16 cellular contexts compared by ENCODE assay signal in the genomic region with DNA sequence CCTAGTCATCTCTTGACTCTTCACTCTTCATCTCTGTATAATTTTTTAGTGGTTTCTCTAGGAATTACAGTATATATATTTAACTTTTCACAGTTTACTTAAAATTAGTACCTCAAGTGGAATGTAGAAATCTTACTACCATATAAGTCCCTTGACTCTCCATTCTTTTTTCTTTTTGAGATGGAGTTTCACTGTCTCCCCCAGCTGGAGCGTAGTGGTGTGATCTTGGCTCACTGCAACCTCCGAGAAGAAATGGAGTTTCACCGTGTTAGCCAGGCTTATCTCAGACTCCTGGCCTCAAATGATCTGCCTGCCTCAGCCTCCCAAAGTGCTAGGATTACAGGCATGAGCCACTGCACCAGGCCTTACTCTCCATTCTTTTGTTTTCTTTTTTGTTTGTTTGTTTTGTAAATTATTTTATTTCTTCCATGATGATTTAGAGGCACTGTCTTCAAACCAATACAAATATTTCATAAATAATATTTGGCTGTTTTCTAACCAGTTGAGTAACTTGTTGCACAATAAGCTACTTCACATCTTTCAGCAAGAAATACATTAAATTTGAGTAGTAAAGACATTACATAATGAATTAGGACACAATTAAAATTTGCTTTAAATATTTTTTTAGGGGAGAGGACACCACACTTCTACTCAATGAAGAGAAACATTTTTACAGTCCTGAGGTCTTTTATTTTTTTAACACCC.
DNase-seq lines count a peak whose midpoint lies in the region; ATAC-seq and TF ChIP-seq lines count a peak whose summit lies in the region.
"Had no signal": no experiment of that assay in that cellular context is flagged by ENCODE, and none has a peak within 500 bp of the region (broad histone marks: within the 10 kb centered on the region; RNA-seq: fewer than 3 reads in every experiment).

No MANE protein-coding gene starts in this region.

- H3K27ac Mint-ChIP-seq in T-helper 2 cell treated with Interferon-gamma antibody and Interleukin-4, amounts not matched to agents 5 μg/mL and 100 μg/mL, for 36 hours: peak overlapping the region; percentile 52
- no peak overlapping the region for H3K27ac Mint-ChIP-seq in neural crest cell (ENCODE audit: unreplicated experiment)

- no peak overlapping the region for H3K4me3 Mint-ChIP-seq in T-helper 2 cell treated with Interferon-gamma antibody and Interleukin-4, amounts not matched to agents 5 μg/mL and 100 μg/mL, for 36 hours
- no peak overlapping the region for H3K4me3 Mint-ChIP-seq in neural crest cell
- H3K4me3 Mint-ChIP-seq: stimulated activated naive B cell treated with anti-CD40 and anti-IgM and Interleukin-4, amounts not matched to agents 10 μg/mL and 1 μg/mL and 100 μg/mL, for 72 hours had no signal

- TF ChIP-seq CTCF in NB4 (IDR thresholded peaks at IDR 0.05; ENCODE audit: low read depth, low read length) (no peak), choroid plexus epithelial cell (conservative IDR thresholded peaks at IDR 0.05; ENCODE audit: low read depth, low read length) (peak; percentile 7), neural crest cell (conservative IDR thresholded peaks at IDR 0.05) (peak; percentile 23)

- TF ChIP-seq POLR2A in NB4 (IDR thresholded peaks at IDR 0.05; ENCODE audit: extremely low read depth, insufficient read length) (no peak), GM18505 (IDR thresholded peaks at IDR 0.05; ENCODE audit: borderline replicate concordance, extremely low read depth, insufficient read depth, insufficient read length) (no peak)

- no peaks in the 10 kb centered on the region for H3K9me3 Mint-ChIP-seq in T-helper 2 cell treated with Interferon-gamma antibody and Interleukin-4, amounts not matched to agents 5 μg/mL and 100 μg/mL, for 36 hours
- H3K9me3 Mint-ChIP-seq in neural crest cell: no peaks in the 10 kb centered on the region
- H3K9me3 Mint-ChIP-seq: stimulated activated naive B cell treated with anti-CD40 and anti-IgM and Interleukin-4, amounts not matched to agents 10 μg/mL and 1 μg/mL and 100 μg/mL, for 72 hours had no signal

- H3K4me3 ChIP-seq in NB4 (ENCODE audit: low read depth, low read length): no peak overlapping the region
- no peak overlapping the region for H3K4me3 ChIP-seq in choroid plexus epithelial cell (ENCODE audit: low read depth, low read length)
- H3K4me3 ChIP-seq: skin epidermis, upper lobe of left lung had no signal

- DNase-seq in T-helper 2 cell treated with Interferon-gamma antibody and Interleukin-4, amounts not matched to agents 5 μg/mL and 100 μg/mL, for 36 hours (ENCODE audit: low spot score): no peak
- DNase-seq in T-helper 2 cell: no peak
- DNase-seq in NB4 (ENCODE audit: low read depth): peak; percentile 19
- no peak for DNase-seq in choroid plexus epithelial cell (ENCODE audit: low read depth)
- no peak for DNase-seq in neural crest cell (ENCODE audit: low read depth, low spot score)
- no peak for DNase-seq in hepatic stellate cell (ENCODE audit: low spot score)
- DNase-seq: EL; kidney; MV-4-11; NCI-H82; RPMI8226; stimulated activated naive B cell treated with anti-CD40 and anti-IgM and Interleukin-4, amounts not matched to agents 10 μg/mL and 1 μg/mL and 100 μg/mL, for 72 hours; upper lobe of left lung had no signal

- ATAC-seq in GM18505 (IDR thresholded peaks at IDR 0.05; ENCODE audit: unreplicated experiment): no peak
- ATAC-seq in GM18858 (IDR thresholded peaks at IDR 0.05; ENCODE audit: unreplicated experiment): no peak
- ATAC-seq: stimulated activated naive B cell treated with anti-CD40 and anti-IgM and Interleukin-4, amounts not matched to agents 10 μg/mL and 1 μg/mL and 100 μg/mL, for 72 hours had no signal

- peaks cover 57% of the 10 kb centered on the region for H3K4me1 Mint-ChIP-seq in T-helper 2 cell treated with Interferon-gamma antibody and Interleukin-4, amounts not matched to agents 5 μg/mL and 100 μg/mL, for 36 hours (ENCODE audit: low read depth)
- peaks cover 19% of the 10 kb centered on the region for H3K4me1 Mint-ChIP-seq in neural crest cell

- H3K27me3 Mint-ChIP-seq in T-helper 2 cell treated with Interferon-gamma antibody and Interleukin-4, amounts not matched to agents 5 μg/mL and 100 μg/mL, for 36 hours (ENCODE audit: low read depth): no peaks in the 10 kb centered on the region
- no peaks in the 10 kb centered on the region for H3K27me3 Mint-ChIP-seq in neural crest cell (ENCODE audit: low read depth)
- H3K27me3 Mint-ChIP-seq: stimulated activated naive B cell treated with anti-CD40 and anti-IgM and Interleukin-4, amounts not matched to agents 10 μg/mL and 1 μg/mL and 100 μg/mL, for 72 hours had no signal

- peaks cover 29% of the 10 kb centered on the region for H3K36me3 Mint-ChIP-seq in T-helper 2 cell treated with Interferon-gamma antibody and Interleukin-4, amounts not matched to agents 5 μg/mL and 100 μg/mL, for 36 hours (ENCODE audit: low read depth)
- no peaks in the 10 kb centered on the region for H3K36me3 Mint-ChIP-seq in neural crest cell (ENCODE audit: low read depth)
